1 cellular context compared by ENCODE assay signal in the genomic region with DNA sequence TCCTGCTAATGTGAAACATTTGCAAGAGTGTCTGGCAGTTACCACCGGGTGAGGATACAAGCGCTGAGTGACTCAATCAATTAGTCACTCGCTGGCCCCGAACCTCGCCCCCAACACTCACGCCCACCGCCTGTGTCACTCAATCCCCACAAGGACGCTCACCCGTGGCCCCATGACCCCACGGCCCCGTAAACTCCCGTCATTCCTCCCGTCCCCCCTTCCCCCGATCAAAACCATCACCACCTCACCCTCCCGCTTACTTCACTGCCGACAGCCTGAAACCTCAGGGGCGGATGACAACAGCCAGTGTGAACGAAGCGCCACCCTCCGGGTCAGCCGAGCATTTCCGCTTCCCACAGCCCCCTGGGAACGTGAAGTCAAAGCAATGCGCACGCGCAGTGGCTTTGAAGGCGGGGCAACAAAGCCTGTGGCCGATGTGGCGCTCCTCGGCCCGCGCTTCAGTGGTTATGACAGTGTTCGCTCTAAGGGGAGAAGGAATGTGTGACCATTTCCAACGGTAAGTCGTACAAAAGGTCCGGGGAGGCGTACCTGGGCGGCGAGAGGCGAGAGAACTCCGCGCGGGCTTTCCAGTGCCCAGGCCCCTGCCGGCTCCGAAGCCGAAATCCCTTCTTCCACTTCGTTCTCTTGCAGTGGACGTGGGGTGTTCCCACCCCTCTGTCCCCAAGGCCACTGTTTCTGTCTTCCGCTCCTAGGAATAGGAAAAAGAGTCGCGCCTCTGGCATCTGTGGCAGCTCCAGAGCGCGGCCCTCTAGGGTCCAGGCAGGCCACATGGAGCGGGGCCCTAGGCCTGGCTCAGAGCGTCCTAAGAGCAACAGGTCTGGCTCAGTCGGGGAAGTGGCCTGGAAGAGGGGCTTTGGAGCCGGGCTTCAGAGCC.
TF ChIP-seq lines count a peak whose summit lies in the region.

A gene (minus strand): TSS at position 311 of the 895 bp plus-strand sequence. CDS start 3,334 bp downstream, outside the sequence.

TF ChIP-seq in HepG2, 621 proteins besides CTCF, POLR2A, EP300 and RAD21 (continued from another document and continues in another):
- TF ChIP-seq, protein P1, sequence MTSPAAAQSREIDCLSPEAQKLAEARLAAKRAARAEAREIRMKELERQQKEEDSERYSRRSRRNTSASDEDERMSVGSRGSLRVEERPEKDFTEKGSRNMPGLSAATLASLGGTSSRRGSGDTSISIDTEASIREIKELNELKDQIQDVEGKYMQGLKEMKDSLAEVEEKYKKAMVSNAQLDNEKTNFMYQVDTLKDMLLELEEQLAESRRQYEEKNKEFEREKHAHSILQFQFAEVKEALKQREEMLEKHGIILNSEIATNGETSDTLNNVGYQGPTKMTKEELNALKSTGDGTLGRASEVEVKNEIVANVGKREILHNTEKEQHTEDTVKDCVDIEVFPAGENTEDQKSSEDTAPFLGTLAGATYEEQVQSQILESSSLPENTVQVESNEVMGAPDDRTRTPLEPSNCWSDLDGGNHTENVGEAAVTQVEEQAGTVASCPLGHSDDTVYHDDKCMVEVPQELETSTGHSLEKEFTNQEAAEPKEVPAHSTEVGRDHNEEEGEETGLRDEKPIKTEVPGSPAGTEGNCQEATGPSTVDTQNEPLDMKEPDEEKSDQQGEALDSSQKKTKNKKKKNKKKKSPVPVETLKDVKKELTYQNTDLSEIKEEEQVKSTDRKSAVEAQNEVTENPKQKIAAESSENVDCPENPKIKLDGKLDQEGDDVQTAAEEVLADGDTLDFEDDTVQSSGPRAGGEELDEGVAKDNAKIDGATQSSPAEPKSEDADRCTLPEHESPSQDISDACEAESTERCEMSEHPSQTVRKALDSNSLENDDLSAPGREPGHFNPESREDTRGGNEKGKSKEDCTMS (CRISPR knock-in tag; conservative IDR thresholded peaks at IDR 0.05), result no peak
- no peak for TF ChIP-seq NR1H2 (CRISPR knock-in tag; IDR thresholded peaks at IDR 0.05; ENCODE audit: borderline replicate concordance, low read depth)
- TF ChIP-seq STAT5B (CRISPR knock-in tag; IDR thresholded peaks at IDR 0.05), result no peak
- no peak for TF ChIP-seq SIX1 (CRISPR knock-in tag; IDR thresholded peaks at IDR 0.05; ENCODE audit: borderline replicate concordance)
- no peak for TF ChIP-seq DNMT1 (CRISPR knock-in tag; IDR thresholded peaks at IDR 0.05)
- TF ChIP-seq ZSCAN29 (CRISPR knock-in tag; conservative IDR thresholded peaks at IDR 0.05), result no peak
- TF ChIP-seq WIZ (CRISPR knock-in tag; IDR thresholded peaks at IDR 0.05), result no peak
- peak; percentile 59; the same call in 1 of the 2 replicates for TF ChIP-seq KDM5A (IDR thresholded peaks at IDR 0.05; ENCODE audit: borderline replicate concordance, low read length)
- TF ChIP-seq, protein P2, sequence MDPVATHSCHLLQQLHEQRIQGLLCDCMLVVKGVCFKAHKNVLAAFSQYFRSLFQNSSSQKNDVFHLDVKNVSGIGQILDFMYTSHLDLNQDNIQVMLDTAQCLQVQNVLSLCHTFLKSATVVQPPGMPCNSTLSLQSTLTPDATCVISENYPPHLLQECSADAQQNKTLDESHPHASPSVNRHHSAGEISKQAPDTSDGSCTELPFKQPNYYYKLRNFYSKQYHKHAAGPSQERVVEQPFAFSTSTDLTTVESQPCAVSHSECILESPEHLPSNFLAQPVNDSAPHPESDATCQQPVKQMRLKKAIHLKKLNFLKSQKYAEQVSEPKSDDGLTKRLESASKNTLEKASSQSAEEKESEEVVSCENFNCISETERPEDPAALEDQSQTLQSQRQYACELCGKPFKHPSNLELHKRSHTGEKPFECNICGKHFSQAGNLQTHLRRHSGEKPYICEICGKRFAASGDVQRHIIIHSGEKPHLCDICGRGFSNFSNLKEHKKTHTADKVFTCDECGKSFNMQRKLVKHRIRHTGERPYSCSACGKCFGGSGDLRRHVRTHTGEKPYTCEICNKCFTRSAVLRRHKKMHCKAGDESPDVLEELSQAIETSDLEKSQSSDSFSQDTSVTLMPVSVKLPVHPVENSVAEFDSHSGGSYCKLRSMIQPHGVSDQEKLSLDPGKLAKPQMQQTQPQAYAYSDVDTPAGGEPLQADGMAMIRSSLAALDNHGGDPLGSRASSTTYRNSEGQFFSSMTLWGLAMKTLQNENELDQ (CRISPR knock-in tag; IDR thresholded peaks at IDR 0.05; ENCODE audit: borderline replicate concordance), result no peak
- no peak for TF ChIP-seq ZNF816 (CRISPR knock-in tag; IDR thresholded peaks at IDR 0.05; ENCODE audit: borderline replicate concordance)
- TF ChIP-seq KLF9 (CRISPR knock-in tag; IDR thresholded peaks at IDR 0.05; ENCODE audit: low read depth), result no peak
- no peak for TF ChIP-seq NFKB2 (CRISPR knock-in tag; IDR thresholded peaks at IDR 0.05; ENCODE audit: borderline replicate concordance)
- TF ChIP-seq HCFC1 (IDR thresholded peaks at IDR 0.05; ENCODE audit: low read depth, low read length), result no peak
- TF ChIP-seq, protein P3, sequence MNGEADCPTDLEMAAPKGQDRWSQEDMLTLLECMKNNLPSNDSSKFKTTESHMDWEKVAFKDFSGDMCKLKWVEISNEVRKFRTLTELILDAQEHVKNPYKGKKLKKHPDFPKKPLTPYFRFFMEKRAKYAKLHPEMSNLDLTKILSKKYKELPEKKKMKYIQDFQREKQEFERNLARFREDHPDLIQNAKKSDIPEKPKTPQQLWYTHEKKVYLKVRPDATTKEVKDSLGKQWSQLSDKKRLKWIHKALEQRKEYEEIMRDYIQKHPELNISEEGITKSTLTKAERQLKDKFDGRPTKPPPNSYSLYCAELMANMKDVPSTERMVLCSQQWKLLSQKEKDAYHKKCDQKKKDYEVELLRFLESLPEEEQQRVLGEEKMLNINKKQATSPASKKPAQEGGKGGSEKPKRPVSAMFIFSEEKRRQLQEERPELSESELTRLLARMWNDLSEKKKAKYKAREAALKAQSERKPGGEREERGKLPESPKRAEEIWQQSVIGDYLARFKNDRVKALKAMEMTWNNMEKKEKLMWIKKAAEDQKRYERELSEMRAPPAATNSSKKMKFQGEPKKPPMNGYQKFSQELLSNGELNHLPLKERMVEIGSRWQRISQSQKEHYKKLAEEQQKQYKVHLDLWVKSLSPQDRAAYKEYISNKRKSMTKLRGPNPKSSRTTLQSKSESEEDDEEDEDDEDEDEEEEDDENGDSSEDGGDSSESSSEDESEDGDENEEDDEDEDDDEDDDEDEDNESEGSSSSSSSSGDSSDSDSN (CRISPR knock-in tag; IDR thresholded peaks at IDR 0.05), result no peak
- TF ChIP-seq, protein P4, sequence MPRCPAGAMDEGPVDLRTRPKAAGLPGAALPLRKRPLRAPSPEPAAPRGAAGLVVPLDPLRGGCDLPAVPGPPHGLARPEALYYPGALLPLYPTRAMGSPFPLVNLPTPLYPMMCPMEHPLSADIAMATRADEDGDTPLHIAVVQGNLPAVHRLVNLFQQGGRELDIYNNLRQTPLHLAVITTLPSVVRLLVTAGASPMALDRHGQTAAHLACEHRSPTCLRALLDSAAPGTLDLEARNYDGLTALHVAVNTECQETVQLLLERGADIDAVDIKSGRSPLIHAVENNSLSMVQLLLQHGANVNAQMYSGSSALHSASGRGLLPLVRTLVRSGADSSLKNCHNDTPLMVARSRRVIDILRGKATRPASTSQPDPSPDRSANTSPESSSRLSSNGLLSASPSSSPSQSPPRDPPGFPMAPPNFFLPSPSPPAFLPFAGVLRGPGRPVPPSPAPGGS (CRISPR knock-in tag; IDR thresholded peaks at IDR 0.05), result no peak
- TF ChIP-seq ZNF468 (CRISPR knock-in tag; IDR thresholded peaks at IDR 0.05), result no peak
- no peak for TF ChIP-seq AHR (CRISPR knock-in tag; IDR thresholded peaks at IDR 0.05)
- TF ChIP-seq ZNF431 (CRISPR knock-in tag; IDR thresholded peaks at IDR 0.05; ENCODE audit: borderline replicate concordance, low read depth), result no peak
- TF ChIP-seq, protein P5, sequence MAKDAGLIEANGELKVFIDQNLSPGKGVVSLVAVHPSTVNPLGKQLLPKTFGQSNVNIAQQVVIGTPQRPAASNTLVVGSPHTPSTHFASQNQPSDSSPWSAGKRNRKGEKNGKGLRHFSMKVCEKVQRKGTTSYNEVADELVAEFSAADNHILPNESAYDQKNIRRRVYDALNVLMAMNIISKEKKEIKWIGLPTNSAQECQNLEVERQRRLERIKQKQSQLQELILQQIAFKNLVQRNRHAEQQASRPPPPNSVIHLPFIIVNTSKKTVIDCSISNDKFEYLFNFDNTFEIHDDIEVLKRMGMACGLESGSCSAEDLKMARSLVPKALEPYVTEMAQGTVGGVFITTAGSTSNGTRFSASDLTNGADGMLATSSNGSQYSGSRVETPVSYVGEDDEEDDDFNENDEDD (CRISPR knock-in tag; IDR thresholded peaks at IDR 0.05; ENCODE audit: borderline replicate concordance), result 0 out of 2 replicates have a peak, but pooled peaks have one; percentile 33
- no peak for TF ChIP-seq FOXO1 (CRISPR knock-in tag; IDR thresholded peaks at IDR 0.05)
- TF ChIP-seq, protein P6, sequence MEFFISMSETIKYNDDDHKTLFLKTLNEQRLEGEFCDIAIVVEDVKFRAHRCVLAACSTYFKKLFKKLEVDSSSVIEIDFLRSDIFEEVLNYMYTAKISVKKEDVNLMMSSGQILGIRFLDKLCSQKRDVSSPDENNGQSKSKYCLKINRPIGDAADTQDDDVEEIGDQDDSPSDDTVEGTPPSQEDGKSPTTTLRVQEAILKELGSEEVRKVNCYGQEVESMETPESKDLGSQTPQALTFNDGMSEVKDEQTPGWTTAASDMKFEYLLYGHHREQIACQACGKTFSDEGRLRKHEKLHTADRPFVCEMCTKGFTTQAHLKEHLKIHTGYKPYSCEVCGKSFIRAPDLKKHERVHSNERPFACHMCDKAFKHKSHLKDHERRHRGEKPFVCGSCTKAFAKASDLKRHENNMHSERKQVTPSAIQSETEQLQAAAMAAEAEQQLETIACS (CRISPR knock-in tag; IDR thresholded peaks at IDR 0.05), result no peak
- no peak for TF ChIP-seq CBFB (CRISPR knock-in tag; IDR thresholded peaks at IDR 0.05)
- no peak for TF ChIP-seq PLRG1 (conservative IDR thresholded peaks at IDR 0.05)
- TF ChIP-seq ZNF709 (CRISPR knock-in tag; IDR thresholded peaks at IDR 0.05), result 0 out of 2 replicates have a peak, but pooled peaks have one; percentile 27
- TF ChIP-seq, protein P7, sequence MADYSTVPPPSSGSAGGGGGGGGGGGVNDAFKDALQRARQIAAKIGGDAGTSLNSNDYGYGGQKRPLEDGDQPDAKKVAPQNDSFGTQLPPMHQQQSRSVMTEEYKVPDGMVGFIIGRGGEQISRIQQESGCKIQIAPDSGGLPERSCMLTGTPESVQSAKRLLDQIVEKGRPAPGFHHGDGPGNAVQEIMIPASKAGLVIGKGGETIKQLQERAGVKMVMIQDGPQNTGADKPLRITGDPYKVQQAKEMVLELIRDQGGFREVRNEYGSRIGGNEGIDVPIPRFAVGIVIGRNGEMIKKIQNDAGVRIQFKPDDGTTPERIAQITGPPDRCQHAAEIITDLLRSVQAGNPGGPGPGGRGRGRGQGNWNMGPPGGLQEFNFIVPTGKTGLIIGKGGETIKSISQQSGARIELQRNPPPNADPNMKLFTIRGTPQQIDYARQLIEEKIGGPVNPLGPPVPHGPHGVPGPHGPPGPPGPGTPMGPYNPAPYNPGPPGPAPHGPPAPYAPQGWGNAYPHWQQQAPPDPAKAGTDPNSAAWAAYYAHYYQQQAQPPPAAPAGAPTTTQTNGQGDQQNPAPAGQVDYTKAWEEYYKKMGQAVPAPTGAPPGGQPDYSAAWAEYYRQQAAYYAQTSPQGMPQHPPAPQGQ (CRISPR knock-in tag; IDR thresholded peaks at IDR 0.05; ENCODE audit: borderline replicate concordance), result no peak
- peak; percentile 10; the same call in 1 of the 2 replicates for TF ChIP-seq BHLHE40 (IDR thresholded peaks at IDR 0.05; ENCODE audit: low read length)
- TF ChIP-seq REXO4 (CRISPR knock-in tag; IDR thresholded peaks at IDR 0.05; ENCODE audit: borderline replicate concordance), result no peak
- TF ChIP-seq GFI1 (CRISPR knock-in tag; IDR thresholded peaks at IDR 0.05; ENCODE audit: borderline replicate concordance), result 0 out of 2 replicates have a peak, but pooled peaks have one; percentile 29
- peak; percentile 52; the same call in 1 of the 2 replicates for TF ChIP-seq ZNF589 (CRISPR knock-in tag; conservative IDR thresholded peaks at IDR 0.05)
- TF ChIP-seq ZC3H4 (CRISPR knock-in tag; IDR thresholded peaks at IDR 0.05; ENCODE audit: borderline replicate concordance), result no peak
- TF ChIP-seq, protein P8, sequence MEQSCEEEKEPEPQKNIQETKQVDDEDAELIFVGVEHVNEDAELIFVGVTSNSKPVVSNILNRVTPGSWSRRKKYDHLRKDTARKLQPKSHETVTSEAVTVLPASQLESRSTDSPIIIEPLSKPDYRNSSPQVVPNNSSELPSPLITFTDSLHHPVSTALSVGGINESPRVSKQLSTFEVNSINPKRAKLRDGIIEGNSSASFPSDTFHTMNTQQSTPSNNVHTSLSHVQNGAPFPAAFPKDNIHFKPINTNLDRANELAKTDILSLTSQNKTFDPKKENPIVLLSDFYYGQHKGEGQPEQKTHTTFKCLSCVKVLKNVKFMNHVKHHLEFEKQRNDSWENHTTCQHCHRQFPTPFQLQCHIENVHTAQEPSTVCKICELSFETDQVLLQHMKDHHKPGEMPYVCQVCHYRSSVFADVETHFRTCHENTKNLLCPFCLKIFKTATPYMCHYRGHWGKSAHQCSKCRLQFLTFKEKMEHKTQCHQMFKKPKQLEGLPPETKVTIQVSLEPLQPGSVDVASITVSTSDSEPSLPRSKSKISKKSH (CRISPR knock-in tag; IDR thresholded peaks at IDR 0.05; ENCODE audit: borderline replicate concordance), result no peak
- no peak for TF ChIP-seq HOXA5 (CRISPR knock-in tag; IDR thresholded peaks at IDR 0.05)
- no peak for TF ChIP-seq SMC3 (IDR thresholded peaks at IDR 0.05; ENCODE audit: low read length)
- TF ChIP-seq ARNT2 (CRISPR knock-in tag; IDR thresholded peaks at IDR 0.05; ENCODE audit: low read depth), result no peak
- TF ChIP-seq ZNF264 (CRISPR knock-in tag; IDR thresholded peaks at IDR 0.05), result no peak
- TF ChIP-seq, protein P9, sequence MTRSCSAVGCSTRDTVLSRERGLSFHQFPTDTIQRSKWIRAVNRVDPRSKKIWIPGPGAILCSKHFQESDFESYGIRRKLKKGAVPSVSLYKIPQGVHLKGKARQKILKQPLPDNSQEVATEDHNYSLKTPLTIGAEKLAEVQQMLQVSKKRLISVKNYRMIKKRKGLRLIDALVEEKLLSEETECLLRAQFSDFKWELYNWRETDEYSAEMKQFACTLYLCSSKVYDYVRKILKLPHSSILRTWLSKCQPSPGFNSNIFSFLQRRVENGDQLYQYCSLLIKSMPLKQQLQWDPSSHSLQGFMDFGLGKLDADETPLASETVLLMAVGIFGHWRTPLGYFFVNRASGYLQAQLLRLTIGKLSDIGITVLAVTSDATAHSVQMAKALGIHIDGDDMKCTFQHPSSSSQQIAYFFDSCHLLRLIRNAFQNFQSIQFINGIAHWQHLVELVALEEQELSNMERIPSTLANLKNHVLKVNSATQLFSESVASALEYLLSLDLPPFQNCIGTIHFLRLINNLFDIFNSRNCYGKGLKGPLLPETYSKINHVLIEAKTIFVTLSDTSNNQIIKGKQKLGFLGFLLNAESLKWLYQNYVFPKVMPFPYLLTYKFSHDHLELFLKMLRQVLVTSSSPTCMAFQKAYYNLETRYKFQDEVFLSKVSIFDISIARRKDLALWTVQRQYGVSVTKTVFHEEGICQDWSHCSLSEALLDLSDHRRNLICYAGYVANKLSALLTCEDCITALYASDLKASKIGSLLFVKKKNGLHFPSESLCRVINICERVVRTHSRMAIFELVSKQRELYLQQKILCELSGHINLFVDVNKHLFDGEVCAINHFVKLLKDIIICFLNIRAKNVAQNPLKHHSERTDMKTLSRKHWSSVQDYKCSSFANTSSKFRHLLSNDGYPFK (CRISPR knock-in tag; IDR thresholded peaks at IDR 0.05; ENCODE audit: borderline replicate concordance), result peak; percentile 37; the same call in 1 of the 2 replicates
- no peak for TF ChIP-seq BRD4 (CRISPR knock-in tag; IDR thresholded peaks at IDR 0.05)
- TF ChIP-seq XBP1 (CRISPR knock-in tag; IDR thresholded peaks at IDR 0.05), result no peak
- no peak for TF ChIP-seq ZNF713 (CRISPR knock-in tag; IDR thresholded peaks at IDR 0.05)
- TF ChIP-seq ZNF30 (CRISPR knock-in tag; IDR thresholded peaks at IDR 0.05), result no peak
- no peak for TF ChIP-seq FLYWCH1 (CRISPR knock-in tag; IDR thresholded peaks at IDR 0.05)
